1 cellular context compared by ENCODE assay signal in the genomic region with DNA sequence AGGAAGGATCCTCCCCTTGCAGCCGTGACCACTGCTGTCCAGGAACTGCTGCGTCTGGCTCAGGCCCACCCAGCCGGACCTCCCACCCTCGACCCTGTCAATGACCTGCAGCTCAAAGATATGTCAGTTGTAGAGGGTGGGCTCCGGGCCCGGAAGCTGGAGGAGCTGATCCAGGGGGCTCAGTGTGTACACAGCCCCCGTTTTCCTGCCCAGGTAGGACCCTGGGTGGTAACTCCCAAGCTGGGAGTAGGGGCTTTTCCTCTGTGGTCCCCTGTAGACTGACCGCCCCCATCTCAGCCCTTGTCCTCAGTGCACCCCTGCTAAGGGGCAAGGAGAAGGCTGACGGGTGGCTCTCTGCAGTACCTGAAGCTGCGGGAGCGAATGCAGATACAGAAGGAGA.
TF ChIP-seq lines count a peak whose summit lies in the region.

No MANE protein-coding gene starts in this region.

TF ChIP-seq in K562, 482 proteins besides CTCF, POLR2A, EP300 and RAD21:
- TF ChIP-seq POLR2G (IDR thresholded peaks at IDR 0.05; ENCODE audit: low read depth, low read length) (0 out of 2 replicates have a peak, but pooled peaks have one; percentile 31), RBFOX2 (IDR thresholded peaks at IDR 0.05; ENCODE audit: low read depth, low read length) (peak; percentile 53; the same call in 1 of the 2 replicates), HEY1 (CRISPR knock-in tag; IDR thresholded peaks at IDR 0.05; ENCODE audit: borderline replicate concordance) (no peak)
